Comparison of ENCODE assay signal across 12 cellular contexts in the genomic region with DNA sequence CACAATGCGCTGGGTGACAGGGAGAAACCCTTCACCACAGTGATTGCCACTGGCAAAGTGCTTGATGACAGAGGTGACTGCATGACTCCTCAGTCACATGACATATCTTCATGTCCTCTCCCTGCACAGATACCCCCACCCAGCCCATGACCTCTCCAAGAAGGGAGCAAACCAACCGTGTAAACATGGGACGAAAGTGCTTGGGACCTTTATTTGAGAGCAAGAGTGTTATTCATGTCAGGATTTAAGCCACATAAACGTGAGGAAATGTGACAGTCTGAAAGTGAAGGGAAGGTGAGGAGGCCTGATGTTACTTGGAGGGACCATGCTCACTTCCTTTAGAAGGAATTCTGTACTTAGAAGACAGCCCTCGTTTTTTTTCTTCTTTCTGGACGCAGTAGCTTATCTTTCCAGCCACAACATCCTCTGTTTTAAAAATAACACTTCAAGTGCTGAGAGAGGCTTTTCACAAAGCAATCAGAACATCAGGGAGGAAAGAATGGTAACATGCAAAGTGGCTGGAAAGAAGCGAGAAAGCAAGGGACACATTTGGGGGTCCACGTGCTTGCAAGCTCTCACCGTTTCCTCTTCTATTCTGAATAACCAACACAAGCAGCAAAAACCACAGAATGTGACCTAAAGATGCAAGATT. TPM values are rescaled to one million over a fixed set of nuclear protein-coding genes. Genes with fewer than 3 reads are reported as not detected.
DNase-seq lines count a peak whose midpoint lies in the region; ATAC-seq, FAIRE-seq and TF ChIP-seq lines count a peak whose summit lies in the region.
"Had no signal": no experiment of that assay in that cellular context is flagged by ENCODE, and none has a peak within 500 bp of the region (broad histone marks: within the 10 kb centered on the region; RNA-seq: fewer than 3 reads in every experiment).

No MANE protein-coding gene starts in this region.

- TF ChIP-seq CTCF in KMS-11 (conservative IDR thresholded peaks at IDR 0.05; ENCODE audit: low read depth, low read length) (no peak), astrocyte (IDR thresholded peaks at IDR 0.05; ENCODE audit: insufficient read depth, low read depth, low read length) (no peak)

- H2AFZ ChIP-seq in KMS-11 (ENCODE audit: low read depth) = peak overlapping the region; percentile 31; the same call in 1 of the 2 replicates
- no peak overlapping the region for H2AFZ ChIP-seq in astrocyte (ENCODE audit: low read depth, low read length)

- H3K4me1 ChIP-seq in KMS-11 (ENCODE audit: low read depth, poor library complexity, severe bottlenecking) (peaks cover 78% of the 10 kb centered on the region), astrocyte (ENCODE audit: insufficient read depth, low read length) (peaks cover 31% of the 10 kb centered on the region), stomach smooth muscle (ENCODE audit: control insufficient read depth, insufficient read depth, low read length) (peaks cover 26% of the 10 kb centered on the region)

- H4K20me1 ChIP-seq in KMS-11 (ENCODE audit: insufficient read depth) (no peaks in the 10 kb centered on the region), astrocyte (ENCODE audit: insufficient read depth, low read length) (peaks cover 10% of the 10 kb centered on the region)

- peak overlapping the region; percentile 7 for H3K4me3 Mint-ChIP-seq in astrocyte (ENCODE audit: unreplicated experiment)

- H3K27me3 ChIP-seq in KMS-11 (ENCODE audit: insufficient read depth, low read depth) (no peaks in the 10 kb centered on the region), astrocyte (ENCODE audit: insufficient read depth, low read length) (no peaks in the 10 kb centered on the region), layer of hippocampus (ENCODE audit: control insufficient read depth, insufficient read depth, low read length) (no peaks in the 10 kb centered on the region), stomach smooth muscle (ENCODE audit: control insufficient read depth in 1 of 2, insufficient read depth in 2 of 2, low read length in 2 of 2) (no peaks in the 10 kb centered on the region)

- DNase-seq in astrocyte (ENCODE audit: low read depth) (peak; percentile 46), H54 (ENCODE audit: insufficient read length, low spot score) (no peak), SKM-1 (lab: John Stamatoyannopoulos, UW; ENCODE audit: unreplicated experiment) (no peak)
- no peak for DNase-seq in stimulated activated CD4-positive, alpha-beta T cell treated with anti-CD3 and anti-CD28 coated beads, Interleukin-15, amount 100 ng/mL, for 24 hours
- DNase-seq: activated CD4-positive, alpha-beta T cell treated with anti-CD3 and anti-CD28 coated beads, Interleukin-2, amount 50 U/mL, for 48 hours; NCI-H2107; small intestine had no signal

- H3K79me2 ChIP-seq in KMS-11 (ENCODE audit: insufficient read depth, low read depth) (0 out of 2 replicates have a peak, but pooled peaks cover 1% of the 10 kb centered on the region), astrocyte (ENCODE audit: insufficient read depth, low read length) (no peaks in the 10 kb centered on the region)

- H3K36me3 ChIP-seq in KMS-11 (ENCODE audit: insufficient read depth) (no peaks in the 10 kb centered on the region), astrocyte (ENCODE audit: insufficient read depth, low read length) (peaks cover 10% of the 10 kb centered on the region), stomach smooth muscle (ENCODE audit: control insufficient read depth in 2 of 2, insufficient read depth in 2 of 2, low read length in 2 of 2) (peaks cover 21 to 25% of the 10 kb centered on the region in 2 donors)

- H3K4me3 ChIP-seq in KMS-11 (IDR thresholded peaks at IDR 0.05; ENCODE audit: insufficient read depth, low read depth, low read length) (no peak overlapping the region), astrocyte (ENCODE audit: insufficient read depth, low read depth, low read length) (peak overlapping the region; percentile 9), stomach smooth muscle (ENCODE audit: low read length in 2 of 2) (peak overlapping the region in 1 of 2 donors; percentile 49)

- no peak for ATAC-seq in GM19395 (IDR thresholded peaks at IDR 0.05; ENCODE audit: unreplicated experiment)
- ATAC-seq: esophagus mucosa had no signal

- H3K9me3 ChIP-seq in astrocyte (ENCODE audit: insufficient read depth, low read depth, low read length) (no peaks in the 10 kb centered on the region), stomach smooth muscle (ENCODE audit: control insufficient read depth in 2 of 2, low read length in 2 of 2) (no peaks in the 10 kb centered on the region)

- H3K4me1 Mint-ChIP-seq in astrocyte (ENCODE audit: low read depth, unreplicated experiment) = peaks cover 28% of the 10 kb centered on the region

- FAIRE-seq in astrocyte (lab: Jason Lieb, UNC) (no peak), H54 (lab: Jason Lieb, UNC) (no peak)
- FAIRE-seq: small intestine had no signal

- H3K27me3 Mint-ChIP-seq in astrocyte (ENCODE audit: low read depth, unreplicated experiment) = no peaks in the 10 kb centered on the region

- H3K9ac ChIP-seq in KMS-11 (peak overlapping the region; percentile 77), astrocyte (ENCODE audit: low read length) (peak overlapping the region; percentile 73), stomach smooth muscle (ENCODE audit: low read length in 2 of 2) (peak overlapping the region in 1 of 2 donors; percentile 36)

- H3K27ac ChIP-seq in KMS-11 (peak overlapping the region; percentile 99), astrocyte (ENCODE audit: low read depth, low read length) (peak overlapping the region; percentile 94), layer of hippocampus (ENCODE audit: low read depth, low read length) (peak overlapping the region; percentile 74), stomach smooth muscle (ENCODE audit: low read length) (peak overlapping the region; percentile 58)

- H3K9me3 Mint-ChIP-seq in astrocyte (ENCODE audit: unreplicated experiment) = no peaks in the 10 kb centered on the region

- peaks cover 15% of the 10 kb centered on the region for H3K36me3 Mint-ChIP-seq in astrocyte (ENCODE audit: low read depth, unreplicated experiment)

- no peak for TF ChIP-seq POLR2A in H54 (IDR thresholded peaks at IDR 0.05; ENCODE audit: low read depth, low read length)

- peak overlapping the region; percentile 99 for H3K27ac Mint-ChIP-seq in astrocyte (ENCODE audit: unreplicated experiment)

- H3K4me2 ChIP-seq in KMS-11 (peak overlapping the region; percentile 84), astrocyte (ENCODE audit: low read length) (peak overlapping the region; percentile 80)

RNA-seq across cellular contexts. Expression of gene EPS15L1, which starts 35.6 kb away (rescaled TPM):
- total RNA-seq in astrocyte = 35.1 and 36.8 TPM in 2 replicates

RNA-seq across cellular contexts. Expression of gene CALR3, which starts 59.8 kb away (rescaled TPM):
- not detected in 2 replicates for total RNA-seq in astrocyte
- total RNA-seq: esophagus mucosa had no signal
